Comparison of ENCODE assay signal across 31 cellular contexts in genomic region chr7:101104193-101104713, GRCh38. TPM values are rescaled to one million over a fixed set of nuclear protein-coding genes. Genes with fewer than 3 reads are reported as not detected.
DNase-seq lines count a peak whose midpoint lies in the region; ATAC-seq, FAIRE-seq and TF ChIP-seq lines count a peak whose summit lies in the region.
"Had no signal": no experiment of that assay in that cellular context is flagged by ENCODE, and none has a peak within 500 bp of the region (broad histone marks: within the 10 kb centered on the region; RNA-seq: fewer than 3 reads in every experiment).

No MANE protein-coding gene starts in this region.

- H3K9ac ChIP-seq in HepG2 (ENCODE audit: insufficient read depth, low read depth, low read length) = peak overlapping the region; percentile 57
- H3K9ac ChIP-seq: GM23248 had no signal

- no peaks in the 10 kb centered on the region for H3K79me2 ChIP-seq in HepG2 (ENCODE audit: insufficient read depth, low read length)
- H3K79me2 ChIP-seq: hepatocyte had no signal

- TF ChIP-seq CTCF in A549 (IDR thresholded peaks at IDR 0.05) (no peak), HEK293 (tag by site-specific recombination; IDR thresholded peaks at IDR 0.05) (no peak), HepG2 (CRISPR knock-in tag; IDR thresholded peaks at IDR 0.05) (peak; percentile 39)

- TF ChIP-seq POLR2A in A549 (IDR thresholded peaks at IDR 0.05; ENCODE audit: low read length) (no peak), HepG2 (IDR thresholded peaks at IDR 0.05; ENCODE audit: insufficient read depth in 1 of 2, low read depth in 2 of 2, low read length in 2 of 2) (no peak)

- no peak for ATAC-seq in A549
- peak; percentile 37 for ATAC-seq in HepG2
- ATAC-seq in HG03521 (IDR thresholded peaks at IDR 0.05; ENCODE audit: unreplicated experiment) = no peak
- ATAC-seq in HG02610 (IDR thresholded peaks at IDR 0.05; ENCODE audit: unreplicated experiment) = no peak
- ATAC-seq: activated CD8-positive, alpha-beta memory T cell treated with anti-CD3 and anti-CD28 coated beads, Interleukin-2, amount 10 ng/mL, durations not matched to agents 7 days and 5 days; activated naive CD8-positive, alpha-beta T cell treated with anti-CD3 and anti-CD28 coated beads, Interleukin-2, amount 50 U/mL, for 24 hours; activated T-cell treated with anti-CD3 and anti-CD28 coated beads, Interleukin-2, amount 50 U/mL, for 72 hours; gastrocnemius medialis; pancreas had no signal

- no TSS peak for BruUV-seq in HepG2 (replicated peaks; lab: Mats Ljungman, UMichigan)

- no peak for FAIRE-seq in A549 (lab: Jason Lieb, UNC)
- FAIRE-seq in HepG2 (lab: Jason Lieb, UNC) = no peak
- FAIRE-seq: GM19239, pancreas, small intestine, urothelium cell line had no signal

- DNase-seq in A549 (ENCODE audit: low read depth in 1 of 2, low spot score in 1 of 2) (no peak), astrocyte of the hippocampus (ENCODE audit: low read depth, low spot score) (peak; percentile 27), HepG2 (ENCODE audit: low spot score) (peak; percentile 74), NCI-H748 (lab: John Stamatoyannopoulos, UW; ENCODE audit: unreplicated experiment) (no peak)
- no peak for DNase-seq in activated CD4-positive, alpha-beta T cell treated with anti-CD3 and anti-CD28 coated beads, Interleukin-2, amount 50 U/mL, for 48 hours
- DNase-seq: activated CD8-positive, alpha-beta memory T cell treated with anti-CD3 and anti-CD28 coated beads, Interleukin-2, amount 10 ng/mL, durations not matched to agents 7 days and 5 days; activated naive CD8-positive, alpha-beta T cell treated with anti-CD3 and anti-CD28 coated beads, Interleukin-2, amount 50 U/mL, for 24 hours; activated T-cell treated with anti-CD3 and anti-CD28 coated beads, Interleukin-2, amount 50 U/mL, for 72 hours; cerebellar nuclear complex; DMS 273 treated with DMSO at 0.1 percent for 48 hours; gastrocnemius medialis; GM23248; Kasumi-1; kidney glomerular epithelial cell; NCI-H146; NCI-H2107; NCI-H446; NCI-H82; nephron progenitor cell; pancreas; retina; small intestine; stimulated activated naive CD4-positive, alpha-beta T cell had no signal

- CTCF ChIA-PET in A549 (lab: Yijun Ruan, JAX) (interaction anchor here (0.8 to 20.0 kb wide), 5 partner anchors 9 to 48 kb away, joined by 3 to 600 read pairs (median 9); partner anchors contain the start of gene SERPINE1), HEK293 (lab: Yijun Ruan, JAX) (interaction anchor here (0.6 to 1.7 kb wide), 4 partner anchors 9 to 308 kb away, joined by 3 to 5 read pairs (median 4); no protein-coding TSS in a partner anchor), HepG2 (lab: Yijun Ruan, JAX; ENCODE audit: low intra/inter-chr PET ratio, low total read pairs) (no interaction called here)

- TF ChIP-seq EP300 in A549 (IDR thresholded peaks at IDR 0.05) (no peak), HepG2 (IDR thresholded peaks at IDR 0.05; ENCODE audit: low read depth in 2 of 2, low read length in 2 of 2) (peak in 1 of 2 experiments; percentile 36; a peak in 1 of 4 replicates), HepG2 (CRISPR knock-in tag; IDR thresholded peaks at IDR 0.05; ENCODE audit: borderline replicate concordance) (0 out of 2 replicates have a peak, but pooled peaks have one; percentile 32)

- H3K9me3 ChIP-seq in A549 (no peaks in the 10 kb centered on the region), HEK293 (ENCODE audit: control insufficient read depth, insufficient read depth, low read depth, low read length) (no peaks in the 10 kb centered on the region), HepG2 (ENCODE audit: low read length) (no peaks in the 10 kb centered on the region)
- H3K9me3 ChIP-seq: gastrocnemius medialis, pancreas, suprapubic skin had no signal

- POLR2A ChIA-PET in A549 (lab: Yijun Ruan, JAX) (interaction anchor here (1.9 kb wide), 1 partner anchor 22 kb away, joined by 8 read pairs; the partner anchor contains the start of gene SERPINE1), HEK293 (lab: Yijun Ruan, JAX) (interaction anchor here (0.5 kb wide), 1 partner anchor 156 kb away, joined by 3 read pairs; no protein-coding TSS in a partner anchor), HepG2 (lab: Yijun Ruan, JAX) (interaction anchor here (1.0 to 6.3 kb wide), 5 partner anchors 13 to 215 kb away, joined by 3 to 56 read pairs (median 5); partner anchors contain the start of genes SERPINE1 and UFSP1)

- H3K4me2 ChIP-seq in A549 (peak overlapping the region; percentile 11; the same call in 2 of the 3 replicates), HepG2 (ENCODE audit: low read depth, low read length) (peak overlapping the region; percentile 71)
- H3K4me2 ChIP-seq: hepatocyte had no signal

- H3K27ac ChIP-seq in A549 (peak overlapping the region; percentile 94 to 99), HEK293 (ENCODE audit: extremely low read depth, low read depth, low read length) (no peak overlapping the region), HepG2 (ENCODE audit: extremely low read length, insufficient read depth, low read length) (peak overlapping the region; percentile 87)
- H3K27ac ChIP-seq: GM23248, hepatocyte, pancreas, suprapubic skin had no signal

- H3K4me3 ChIP-seq in A549 (no peak overlapping the region), HEK293 (ENCODE audit: low read depth, low read length) (no peak overlapping the region), HepG2 (replicated peaks in 1 of 3; ENCODE audit: insufficient read depth in 1 of 3, low read depth in 2 of 3, low read length in 3 of 3) (peak overlapping the region in 1 of 3 experiments; percentile 39; a peak in 2 of 6 replicates)
- H3K4me3 ChIP-seq: gastrocnemius medialis, GM23248, hepatocyte, pancreas, suprapubic skin had no signal

- WGBS in A549 (ENCODE audit: missing lambda C conversion rate) = 77% methylated on average over 15 of the region's 15 CpGs
- WGBS in HepG2 (ENCODE audit: low lambda C conversion rate) = 11% methylated on average over 14 of the region's 15 CpGs

- no peaks in the 10 kb centered on the region for H3K27me3 ChIP-seq in HepG2 (ENCODE audit: control insufficient read depth in 1 of 2, insufficient read depth in 2 of 2, low read length in 2 of 2)
- H3K27me3 ChIP-seq: hepatocyte, pancreas, suprapubic skin had no signal

- H3K4me1 ChIP-seq in A549 = peaks cover 71% of the 10 kb centered on the region
- no peaks in the 10 kb centered on the region for H3K4me1 ChIP-seq in HEK293 (ENCODE audit: control insufficient read depth, insufficient read depth, low read length)
- H3K4me1 ChIP-seq in HepG2 (ENCODE audit: insufficient read depth, low read length) = peaks cover 98% of the 10 kb centered on the region

- no peak overlapping the region for H2AFZ ChIP-seq in HepG2 (ENCODE audit: low read length)
- H2AFZ ChIP-seq: GM23248, hepatocyte had no signal

- no peaks in the 10 kb centered on the region for H4K20me1 ChIP-seq in HepG2 (ENCODE audit: insufficient read depth, low read length)

- TF ChIP-seq RAD21 in A549 (conservative IDR thresholded peaks at IDR 0.05 in 1 of 2, IDR thresholded peaks at IDR 0.05 in 1 of 2) (no peak), HepG2 (CRISPR knock-in tag; IDR thresholded peaks at IDR 0.05) (no peak)

- in situ Hi-C loops in HepG2 (cut with HindIII; ENCODE audit: extremely low pct_ligation_motif_present, low pct_unique_long_range_greater_than_20kb) = no loop called here

- H3K36me3 ChIP-seq in HEK293 (ENCODE audit: control insufficient read depth in 2 of 2, insufficient read depth in 1 of 2, low read length in 2 of 2) (no peaks in the 10 kb centered on the region), HepG2 (replicated peaks in 1 of 2; ENCODE audit: control insufficient read depth in 1 of 2, insufficient read depth in 2 of 2, low read length in 2 of 2) (no peaks in the 10 kb centered on the region)
- H3K36me3 ChIP-seq: gastrocnemius medialis, pancreas, suprapubic skin had no signal

- intact Hi-C loops in HepG2 (cut with micrococcal nuclease; ENCODE audit: unreplicated experiment) = no loop called here

RNA-seq across cellular contexts. Expression of gene TRIM56, which starts 19.0 kb away (rescaled TPM):
- polyA plus RNA-seq in A549 (2011; rRNA removed) (3.9 and 5.2 TPM in 2 replicates), A549 (2017; fragmentation: RNase III; extraction: RNeasy Plus Mini Kit Qiagen cat#74134 plus additional on column Dnase treatment) (15.6 to 17.8 TPM (median 16.5 TPM) in 3 replicates), HepG2 (2011; rRNA removed) (3.0 and 3.2 TPM in 2 replicates)
- polyA plus RNA-seq in A549 (2012; cell fraction: cytosol; rRNA removed) = 3.2 and 4.2 TPM in 2 replicates
- 8.2 and 9.8 TPM in 2 replicates for polyA plus RNA-seq in A549 (2012; cell fraction: nucleus; rRNA removed)
- polyA minus RNA-seq in A549 (2011; rRNA and poly(A)+ RNA removed) = 8.1 and 14.2 TPM in 2 replicates
- 7.1 and 8.1 TPM in 2 replicates for total RNA-seq in HepG2 (2016; rRNA removed; fragmentation: Illumina TruSeq; extraction: Trizol)
- 0.51 and 0.88 TPM in 2 replicates for total RNA-seq in HepG2 (2016; cell fraction: cytosol; rRNA removed; fragmentation: Illumina TruSeq; extraction: Trizol; ENCODE audit: low read depth)
- total RNA-seq in HepG2 (2016; cell fraction: insoluble cytoplasmic fraction; rRNA removed; fragmentation: Illumina TruSeq; extraction: Trizol) = 7.1 and 7.5 TPM in 2 replicates
- total RNA-seq in HepG2 (2016; cell fraction: membrane; rRNA removed; fragmentation: Illumina TruSeq; extraction: Trizol) = 2.1 and 2.7 TPM in 2 replicates
- total RNA-seq in HepG2 (2016; cell fraction: nucleus; rRNA removed; fragmentation: Illumina TruSeq; extraction: Trizol) = 5.7 and 8.6 TPM in 2 replicates
- 1.3 and 1.8 TPM in 2 replicates for polyA plus RNA-seq in HepG2 (2011; cell fraction: cytosol; rRNA removed)
- 10.1 and 11.0 TPM in 2 replicates for polyA plus RNA-seq in HepG2 (2011; cell fraction: nucleus; rRNA removed)
- 9.5 and 9.7 TPM in 2 replicates for polyA plus RNA-seq in HepG2 (2012)
- polyA plus RNA-seq in HepG2 (2016; cell fraction: cytosol; fragmentation: Illumina TruSeq; extraction: Trizol; ENCODE audit: low read depth) = 0.27 and 0.32 TPM in 2 replicates
- 2.6 and 3.8 TPM in 2 replicates for polyA plus RNA-seq in HepG2 (2016; cell fraction: insoluble cytoplasmic fraction; fragmentation: Illumina TruSeq; extraction: Trizol; ENCODE audit: low read depth)
- 0.63 and 0.71 TPM in 2 replicates for polyA plus RNA-seq in HepG2 (2016; cell fraction: membrane; fragmentation: Illumina TruSeq; extraction: Trizol; ENCODE audit: low read depth)
- polyA plus RNA-seq in HepG2 (2016; cell fraction: nucleus; fragmentation: Illumina TruSeq; extraction: Trizol; ENCODE audit: insufficient read depth, low read depth) = 10.0 and 15.0 TPM in 2 replicates
- 14.7 and 16.6 TPM in 2 replicates for polyA minus RNA-seq in HepG2 (2011; rRNA and poly(A)+ RNA removed; ENCODE audit: low replicate concordance)
- 3.3 and 5.4 TPM in 2 replicates for polyA minus RNA-seq in HepG2 (2011; cell fraction: cytosol; rRNA and poly(A)+ RNA removed)
- polyA minus RNA-seq in HepG2 (2011; cell fraction: nucleus; rRNA and poly(A)+ RNA removed) = 8.6 and 9.3 TPM in 2 replicates

RNA-seq across cellular contexts. Expression of gene SERPINE1, which starts 22.7 kb away (rescaled TPM):
- 300 and 355 TPM in 2 replicates for polyA plus RNA-seq in A549 (2011; rRNA removed)
- polyA plus RNA-seq in A549 (2012; cell fraction: cytosol; rRNA removed) = 315 and 419 TPM in 2 replicates
- polyA plus RNA-seq in A549 (2012; cell fraction: nucleus; rRNA removed) = 684 and 700 TPM in 2 replicates
- 286 to 399 TPM (median 346 TPM) in 3 replicates for polyA plus RNA-seq in A549 (2017; fragmentation: RNase III; extraction: RNeasy Plus Mini Kit Qiagen cat#74134 plus additional on column Dnase treatment)
- polyA minus RNA-seq in A549 (2011; rRNA and poly(A)+ RNA removed) = 377 and 382 TPM in 2 replicates
- total RNA-seq in HepG2 (2016; rRNA removed; fragmentation: Illumina TruSeq; extraction: Trizol) = 9.2 and 21.2 TPM in 2 replicates
- total RNA-seq in HepG2 (2016; cell fraction: cytosol; rRNA removed; fragmentation: Illumina TruSeq; extraction: Trizol; ENCODE audit: low read depth) = 3.3 and 3.6 TPM in 2 replicates
- total RNA-seq in HepG2 (2016; cell fraction: insoluble cytoplasmic fraction; rRNA removed; fragmentation: Illumina TruSeq; extraction: Trizol) = 8.0 and 21.0 TPM in 2 replicates
- 8.0 and 9.1 TPM in 2 replicates for total RNA-seq in HepG2 (2016; cell fraction: membrane; rRNA removed; fragmentation: Illumina TruSeq; extraction: Trizol)
- 18.0 and 20.9 TPM in 2 replicates for total RNA-seq in HepG2 (2016; cell fraction: nucleus; rRNA removed; fragmentation: Illumina TruSeq; extraction: Trizol)
- 1,576 and 2,365 TPM in 2 replicates for polyA plus RNA-seq in HepG2 (2011; rRNA removed)
- 1,491 and 1,809 TPM in 2 replicates for polyA plus RNA-seq in HepG2 (2011; cell fraction: cytosol; rRNA removed)
- 562 and 817 TPM in 2 replicates for polyA plus RNA-seq in HepG2 (2011; cell fraction: nucleus; rRNA removed)
- 545 and 706 TPM in 2 replicates for polyA plus RNA-seq in HepG2 (2012)
- 3.7 and 4.4 TPM in 2 replicates for polyA plus RNA-seq in HepG2 (2016; cell fraction: cytosol; fragmentation: Illumina TruSeq; extraction: Trizol; ENCODE audit: low read depth)
- polyA plus RNA-seq in HepG2 (2016; cell fraction: insoluble cytoplasmic fraction; fragmentation: Illumina TruSeq; extraction: Trizol; ENCODE audit: low read depth) = 9.1 and 11.4 TPM in 2 replicates
- polyA plus RNA-seq in HepG2 (2016; cell fraction: membrane; fragmentation: Illumina TruSeq; extraction: Trizol; ENCODE audit: low read depth) = 6.1 and 6.8 TPM in 2 replicates
- polyA plus RNA-seq in HepG2 (2016; cell fraction: nucleus; fragmentation: Illumina TruSeq; extraction: Trizol; ENCODE audit: insufficient read depth, low read depth) = 38.3 and 38.7 TPM in 2 replicates
- 6.3 and 1,949 TPM in 2 replicates for polyA minus RNA-seq in HepG2 (2011; rRNA and poly(A)+ RNA removed; ENCODE audit: low replicate concordance)
- polyA minus RNA-seq in HepG2 (2011; cell fraction: cytosol; rRNA and poly(A)+ RNA removed) = 904 and 1,305 TPM in 2 replicates
- polyA minus RNA-seq in HepG2 (2011; cell fraction: nucleus; rRNA and poly(A)+ RNA removed) = 242 and 430 TPM in 2 replicates
- total RNA-seq: T-helper 1 cell treated with Interleukin-12 subunit alpha and Interleukin-12 subunit beta and Interleukin-4 antibody, amounts not matched to agents 30 ng/mL and 1 ng/mL, for 36 hours had no signal

RNA-seq across cellular contexts. Expression of gene AP1S1, which starts 50.0 kb away (rescaled TPM):
- polyA plus RNA-seq in A549 (2011; rRNA removed) (107 and 128 TPM in 2 replicates), A549 (2017; fragmentation: RNase III; extraction: RNeasy Plus Mini Kit Qiagen cat#74134 plus additional on column Dnase treatment) (181 to 187 TPM (median 182 TPM) in 3 replicates), HepG2 (2011; rRNA removed) (65.2 and 68.1 TPM in 2 replicates)
- polyA plus RNA-seq in A549 (2012; cell fraction: cytosol; rRNA removed) = 163 and 166 TPM in 2 replicates
- polyA plus RNA-seq in A549 (2012; cell fraction: nucleus; rRNA removed) = 79.8 and 104 TPM in 2 replicates
- polyA minus RNA-seq in A549 (2011; rRNA and poly(A)+ RNA removed) = 48.5 and 54.1 TPM in 2 replicates
- 57.5 and 77.9 TPM in 2 replicates for total RNA-seq in HepG2 (2016; rRNA removed; fragmentation: Illumina TruSeq; extraction: Trizol)
- total RNA-seq in HepG2 (2016; cell fraction: cytosol; rRNA removed; fragmentation: Illumina TruSeq; extraction: Trizol; ENCODE audit: low read depth) = 12.5 and 16.2 TPM in 2 replicates
- total RNA-seq in HepG2 (2016; cell fraction: insoluble cytoplasmic fraction; rRNA removed; fragmentation: Illumina TruSeq; extraction: Trizol) = 61.5 and 77.2 TPM in 2 replicates
- total RNA-seq in HepG2 (2016; cell fraction: membrane; rRNA removed; fragmentation: Illumina TruSeq; extraction: Trizol) = 27.8 and 28.9 TPM in 2 replicates
- total RNA-seq in HepG2 (2016; cell fraction: nucleus; rRNA removed; fragmentation: Illumina TruSeq; extraction: Trizol) = 21.6 and 22.0 TPM in 2 replicates
- polyA plus RNA-seq in HepG2 (2011; cell fraction: cytosol; rRNA removed) = 72.3 and 73.9 TPM in 2 replicates
- 36.3 and 39.1 TPM in 2 replicates for polyA plus RNA-seq in HepG2 (2011; cell fraction: nucleus; rRNA removed)
- 37.2 and 44.1 TPM in 2 replicates for polyA plus RNA-seq in HepG2 (2012)
- polyA plus RNA-seq in HepG2 (2016; cell fraction: cytosol; fragmentation: Illumina TruSeq; extraction: Trizol; ENCODE audit: low read depth) = 12.3 and 17.5 TPM in 2 replicates
- polyA plus RNA-seq in HepG2 (2016; cell fraction: insoluble cytoplasmic fraction; fragmentation: Illumina TruSeq; extraction: Trizol; ENCODE audit: low read depth) = 79.7 and 84.4 TPM in 2 replicates
- 20.4 and 24.4 TPM in 2 replicates for polyA plus RNA-seq in HepG2 (2016; cell fraction: membrane; fragmentation: Illumina TruSeq; extraction: Trizol; ENCODE audit: low read depth)
- polyA plus RNA-seq in HepG2 (2016; cell fraction: nucleus; fragmentation: Illumina TruSeq; extraction: Trizol; ENCODE audit: insufficient read depth, low read depth) = 37.5 and 48.7 TPM in 2 replicates
- 27.0 and 72.1 TPM in 2 replicates for polyA minus RNA-seq in HepG2 (2011; rRNA and poly(A)+ RNA removed; ENCODE audit: low replicate concordance)
- polyA minus RNA-seq in HepG2 (2011; cell fraction: cytosol; rRNA and poly(A)+ RNA removed) = 13.5 and 15.9 TPM in 2 replicates
- 6.6 and 8.1 TPM in 2 replicates for polyA minus RNA-seq in HepG2 (2011; cell fraction: nucleus; rRNA and poly(A)+ RNA removed)

Comparison
In these comparisons a context has a peak if more than half of its experiments do, and no peak if none do; other contexts are left out.
1. DNase-seq: peak in astrocyte of the hippocampus (single experiment) and HepG2 (single experiment); none in A549 (0 of 2), activated CD4-positive, alpha-beta T cell treated with anti-CD3 and anti-CD28 coated beads, Interleukin-2, amount 50 U/mL, for 48 hours (0 of 2) and NCI-H748 (single experiment).